Comparison of ENCODE assay signal across 22 cellular contexts in genomic region chr18:37956902-37957301, GRCh38.
"Had no signal": no experiment of that assay in that cellular context is flagged by ENCODE, and none has a peak within 500 bp of the region (broad histone marks: within the 10 kb centered on the region; RNA-seq: fewer than 3 reads in every experiment).

No MANE protein-coding gene starts in this region.

- ATAC-seq: activated CD8-positive, alpha-beta T cell treated with anti-CD3 and anti-CD28 coated beads for 36 hours; activated naive CD4-positive, alpha-beta T cell treated with anti-CD3 and anti-CD28 coated beads, Interleukin-2, amount 50 U/mL, for 72 hours; heart right ventricle; right cardiac atrium had no signal

- H3K36me3 Mint-ChIP-seq: activated naive CD4-positive, alpha-beta T cell treated with anti-CD3 and anti-CD28 coated beads, Interleukin-2, amount 50 U/mL, for 72 hours had no signal

- H3K4me3 Mint-ChIP-seq: activated B cell treated with CpG ODN at 0.5 μM for 24 hours; activated CD8-positive, alpha-beta T cell treated with anti-CD3 and anti-CD28 coated beads for 36 hours; endodermal cell; neural crest cell had no signal

- H3K27ac ChIP-seq: cardiac muscle cell, dorsolateral prefrontal cortex, heart right ventricle, prostate gland, skin epidermis, tibial nerve, uterus had no signal

- H3K9me3 Mint-ChIP-seq: activated CD8-positive, alpha-beta T cell treated with anti-CD3 and anti-CD28 coated beads for 36 hours had no signal

- H3K27me3 ChIP-seq: cardiac muscle cell, dorsolateral prefrontal cortex, heart right ventricle, tibial nerve, uterus had no signal

- H3K4me3 ChIP-seq: cardiac muscle cell, dorsolateral prefrontal cortex, heart right ventricle, prostate gland, skin epidermis, tibial nerve, uterus had no signal

- H3K27me3 Mint-ChIP-seq: activated B cell treated with CpG ODN at 0.5 μM for 24 hours; activated CD8-positive, alpha-beta T cell treated with anti-CD3 and anti-CD28 coated beads for 36 hours had no signal

- H3K36me3 ChIP-seq: cardiac muscle cell, heart right ventricle, prostate gland, tibial nerve, uterus had no signal

- H3K27ac Mint-ChIP-seq: activated B cell treated with CpG ODN at 0.5 μM for 24 hours; activated CD8-positive, alpha-beta T cell treated with anti-CD3 and anti-CD28 coated beads for 36 hours; activated naive CD4-positive, alpha-beta T cell treated with anti-CD3 and anti-CD28 coated beads, Interleukin-2, amount 50 U/mL, for 72 hours; endodermal cell had no signal

- DNase-seq: activated B cell treated with CpG ODN at 0.5 μM for 24 hours; activated CD4-positive, alpha-beta T cell treated with anti-CD3 and anti-CD28 coated beads for 48 hours; activated CD8-positive, alpha-beta memory T cell treated with anti-CD3 and anti-CD28 coated beads, Interleukin-2, amount 50 U/mL, for 4 hours; activated CD8-positive, alpha-beta T cell treated with anti-CD3 and anti-CD28 coated beads for 36 hours; activated effector memory CD4-positive, alpha-beta T cell treated with anti-CD3 and anti-CD28 coated beads, Interleukin-2, amount 50 U/mL, for 16 hours; activated T-cell treated with anti-CD3 and anti-CD28 coated beads, Interleukin-2, amount 50 U/mL, for 48 hours; dorsolateral prefrontal cortex; endodermal cell; heart right ventricle; islet precursor cell; right cardiac atrium; stimulated activated CD4-positive, alpha-beta T cell treated with anti-CD3 and anti-CD28 coated beads, Interleukin-15, amount 100 ng/mL, for 24 hours; stimulated activated CD4-positive, alpha-beta T cell treated with anti-CD3 and anti-CD28 coated beads, Interleukin-4, amount 100 ng/mL, for 1 hour; stimulated activated naive CD4-positive, alpha-beta T cell; substantia nigra; uterus had no signal

- H3K4me1 ChIP-seq: heart right ventricle, prostate gland, tibial nerve, uterus had no signal

- H3K9me3 ChIP-seq: prostate gland, tibial nerve, uterus had no signal

- H3K4me1 Mint-ChIP-seq: activated B cell treated with CpG ODN at 0.5 μM for 24 hours, endodermal cell had no signal
